11 cellular contexts compared by ENCODE assay signal in the genomic region with DNA sequence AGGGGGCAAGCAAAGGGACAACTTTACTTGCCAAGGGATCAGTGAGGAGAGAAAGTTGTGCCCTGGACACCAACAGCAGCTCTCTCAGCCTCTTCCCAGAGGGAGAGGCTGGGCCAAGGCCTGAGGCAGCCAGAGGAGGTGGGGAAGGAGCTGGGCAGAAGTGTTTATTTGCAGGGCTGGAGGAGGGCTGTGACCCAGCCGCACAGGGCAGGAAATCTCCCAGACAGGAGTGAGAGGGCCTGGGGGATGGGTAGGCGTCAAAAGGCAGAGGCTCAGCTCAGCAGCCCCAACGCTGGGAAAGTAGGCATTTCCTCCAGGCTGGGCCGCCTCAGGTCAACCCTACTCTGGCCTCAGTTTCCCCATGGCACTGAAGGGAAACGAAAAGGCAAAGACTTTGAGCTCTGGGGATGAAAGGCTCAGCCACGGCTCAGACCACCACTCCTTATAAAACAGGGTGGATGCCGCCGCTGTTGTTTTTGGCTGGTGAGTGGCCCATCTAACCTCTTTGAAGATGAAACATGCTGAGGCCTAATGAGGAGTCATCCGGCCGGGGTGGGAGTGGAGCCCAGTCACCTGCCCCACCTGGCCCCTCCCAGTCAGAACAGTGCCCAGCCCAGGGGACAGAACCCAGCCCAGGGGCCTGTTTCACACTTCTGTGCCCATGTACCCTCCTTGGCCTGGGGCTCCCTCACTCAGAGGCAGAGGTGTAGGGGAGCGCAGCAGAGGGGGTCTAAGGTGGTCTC. TPM values are rescaled to one million over a fixed set of nuclear protein-coding genes. Genes with fewer than 3 reads are reported as not detected.
DNase-seq lines count a peak whose midpoint lies in the region; ATAC-seq and FAIRE-seq lines count a peak whose summit lies in the region.
"Had no signal": no experiment of that assay in that cellular context is flagged by ENCODE, and none has a peak within 500 bp of the region (broad histone marks: within the 10 kb centered on the region; RNA-seq: fewer than 3 reads in every experiment).

No MANE protein-coding gene starts in this region.

- no peaks in the 10 kb centered on the region for H3K36me3 ChIP-seq in small intestine (ENCODE audit: control insufficient read depth in 2 of 2, insufficient read depth in 2 of 2, low read length in 2 of 2)

- no peak for FAIRE-seq in small intestine (lab: Jason Lieb, UNC)

- H3K4me1 ChIP-seq in small intestine (ENCODE audit: control insufficient read depth in 2 of 2, insufficient read depth in 1 of 2, low read depth in 1 of 2, low read length in 1 of 2) = no peaks in the 10 kb centered on the region

- CTCF ChIA-PET in activated CD4-positive, alpha-beta memory T cell treated with anti-CD3 and anti-CD28 coated beads, Interleukin-2, amount 10 ng/mL, durations not matched to agents 7 days and 5 days (lab: Charles Lee) = interaction anchor here (1.0 to 2.1 kb wide), 3 partner anchors 33 to 47 kb away, joined by 3 to 7 read pairs (median 5); a partner anchor contains a TSS

- no peaks in the 10 kb centered on the region for H3K27me3 ChIP-seq in small intestine (ENCODE audit: control insufficient read depth in 2 of 2, insufficient read depth in 2 of 2, low read length in 2 of 2)

- no peak for ATAC-seq in GM18520 (IDR thresholded peaks at IDR 0.05; ENCODE audit: unreplicated experiment)

- H3K27ac ChIP-seq in small intestine (ENCODE audit: low read depth in 1 of 2, low read length in 1 of 2) = peak overlapping the region in 1 of 2 donors; percentile 33

- no peaks in the 10 kb centered on the region for H3K9me3 Mint-ChIP-seq in activated CD4-positive, alpha-beta memory T cell treated with anti-CD3 and anti-CD28 coated beads, Interleukin-2, amount 10 ng/mL, durations not matched to agents 7 days and 5 days
- H3K9me3 Mint-ChIP-seq: stimulated activated naive CD8-positive, alpha-beta T cell treated with anti-CD3 and anti-CD28 coated beads, Interleukin-15, Interleukin-2, amounts not matched to agents 100 ng/mL and 50 ng/mL, for 24 hours had no signal

- peaks cover 19% of the 10 kb centered on the region for H3K4me1 Mint-ChIP-seq in activated CD4-positive, alpha-beta memory T cell treated with anti-CD3 and anti-CD28 coated beads, Interleukin-2, amount 10 ng/mL, durations not matched to agents 7 days and 5 days

- H3K9me3 ChIP-seq in small intestine (ENCODE audit: control insufficient read depth, low read depth) = no peaks in the 10 kb centered on the region

- H3K4me3 ChIP-seq in small intestine (ENCODE audit: low read depth in 1 of 2, low read length in 2 of 2) = no peak overlapping the region

- POLR2A ChIA-PET in activated CD4-positive, alpha-beta memory T cell treated with anti-CD3 and anti-CD28 coated beads, Interleukin-2, amount 10 ng/mL, durations not matched to agents 7 days and 5 days (lab: Charles Lee) = interaction anchor here (0.8 to 1.5 kb wide), 2 partner anchors 14 to 22 kb away, joined by 3 to 4 read pairs; no protein-coding TSS in a partner anchor

- peaks cover 1% of the 10 kb centered on the region for H3K27me3 Mint-ChIP-seq in activated CD4-positive, alpha-beta memory T cell treated with anti-CD3 and anti-CD28 coated beads, Interleukin-2, amount 10 ng/mL, durations not matched to agents 7 days and 5 days
- H3K27me3 Mint-ChIP-seq: stimulated activated naive CD8-positive, alpha-beta T cell treated with anti-CD3 and anti-CD28 coated beads, Interleukin-15, Interleukin-2, amounts not matched to agents 100 ng/mL and 50 ng/mL, for 24 hours had no signal

- no peak overlapping the region for H3K27ac Mint-ChIP-seq in activated CD4-positive, alpha-beta memory T cell treated with anti-CD3 and anti-CD28 coated beads, Interleukin-2, amount 10 ng/mL, durations not matched to agents 7 days and 5 days
- H3K27ac Mint-ChIP-seq: stimulated activated naive CD8-positive, alpha-beta T cell treated with anti-CD3 and anti-CD28 coated beads, Interleukin-15, Interleukin-2, amounts not matched to agents 100 ng/mL and 50 ng/mL, for 24 hours had no signal

- H3K36me3 Mint-ChIP-seq in activated CD4-positive, alpha-beta memory T cell treated with anti-CD3 and anti-CD28 coated beads, Interleukin-2, amount 10 ng/mL, durations not matched to agents 7 days and 5 days (ENCODE audit: low read depth) = no peaks in the 10 kb centered on the region

- no peak overlapping the region for H3K4me3 Mint-ChIP-seq in activated CD4-positive, alpha-beta memory T cell treated with anti-CD3 and anti-CD28 coated beads, Interleukin-2, amount 10 ng/mL, durations not matched to agents 7 days and 5 days
- H3K4me3 Mint-ChIP-seq: stimulated activated naive CD8-positive, alpha-beta T cell treated with anti-CD3 and anti-CD28 coated beads, Interleukin-15, Interleukin-2, amounts not matched to agents 100 ng/mL and 50 ng/mL, for 24 hours had no signal

- WGBS in small intestine, 3 donors = 67 to 77% (median 76%) methylated on average over 11 of the region's 11 CpGs

- DNase-seq in activated effector memory CD4-positive, alpha-beta T cell treated with Interleukin-2 at 50 U/mL for 16 hours = peak; percentile 49
- DNase-seq in activated effector memory CD4-positive, alpha-beta T cell treated with anti-CD3 and anti-CD28 coated beads, Interleukin-2, amount 50 U/mL, for 16 hours = no peak
- DNase-seq in activated CD4-positive, alpha-beta memory T cell treated with anti-CD3 and anti-CD28 coated beads, Interleukin-2, amount 10 ng/mL, durations not matched to agents 7 days and 5 days = peak; percentile 22
- DNase-seq in iPS-NIHi11 (ENCODE audit: low spot score) (peak; percentile 60), small intestine (peak; percentile 17), NK-92 (lab: John Stamatoyannopoulos, UW; ENCODE audit: unreplicated experiment) (no peak), NCI-H446 (lab: John Stamatoyannopoulos, UW) (no peak)
- DNase-seq: AML-193, RPMI8226 had no signal

RNA-seq across cellular contexts. Expression of a gene that starts 21.9 kb away (rescaled TPM):
- 10 to 100 TPM; 22.2 to 22.5 TPM for total RNA-seq in activated CD4-positive, alpha-beta memory T cell treated with anti-CD3 and anti-CD28 coated beads, Interleukin-2, amount 10 ng/mL, durations not matched to agents 7 days and 5 days
- polyA plus RNA-seq in small intestine = 10 to 100 TPM in 1 of 3 donors, 1 to 10 TPM in 1, under 1 TPM in 1; 0.45 to 21.0 (median 1.4) TPM

RNA-seq across cellular contexts. Expression of a gene that starts 33.9 kb away (rescaled TPM):
- 10 to 100 TPM; 44.1 to 47.7 TPM for total RNA-seq in activated CD4-positive, alpha-beta memory T cell treated with anti-CD3 and anti-CD28 coated beads, Interleukin-2, amount 10 ng/mL, durations not matched to agents 7 days and 5 days
- 10 to 100 TPM; 15.9 to 23.0 (median 17.0) TPM for polyA plus RNA-seq in small intestine

RNA-seq across cellular contexts. Expression of a gene that starts 47.9 kb away (rescaled TPM):
- total RNA-seq in activated CD4-positive, alpha-beta memory T cell treated with anti-CD3 and anti-CD28 coated beads, Interleukin-2, amount 10 ng/mL, durations not matched to agents 7 days and 5 days = 10 to 100 TPM; 15.5 to 16.9 TPM
- 1 to 10 TPM; 2.2 to 3.8 (median 2.7) TPM for polyA plus RNA-seq in small intestine

Comparison
In these comparisons a context has a peak if more than half of its experiments do, and no peak if none do; other contexts are left out.
1. DNase-seq: peak in activated effector memory CD4-positive, alpha-beta T cell treated with Interleukin-2 at 50 U/mL for 16 hours (single experiment), activated CD4-positive, alpha-beta memory T cell treated with anti-CD3 and anti-CD28 coated beads, Interleukin-2, amount 10 ng/mL, durations not matched to agents 7 days and 5 days (single experiment), iPS-NIHi11 (single experiment) and small intestine (single experiment); none in activated effector memory CD4-positive, alpha-beta T cell treated with anti-CD3 and anti-CD28 coated beads, Interleukin-2, amount 50 U/mL, for 16 hours (single experiment), NK-92 (single experiment) and NCI-H446 (0 of 2).